Comparison of ENCODE assay signal across 24 cellular contexts in the genomic region with DNA sequence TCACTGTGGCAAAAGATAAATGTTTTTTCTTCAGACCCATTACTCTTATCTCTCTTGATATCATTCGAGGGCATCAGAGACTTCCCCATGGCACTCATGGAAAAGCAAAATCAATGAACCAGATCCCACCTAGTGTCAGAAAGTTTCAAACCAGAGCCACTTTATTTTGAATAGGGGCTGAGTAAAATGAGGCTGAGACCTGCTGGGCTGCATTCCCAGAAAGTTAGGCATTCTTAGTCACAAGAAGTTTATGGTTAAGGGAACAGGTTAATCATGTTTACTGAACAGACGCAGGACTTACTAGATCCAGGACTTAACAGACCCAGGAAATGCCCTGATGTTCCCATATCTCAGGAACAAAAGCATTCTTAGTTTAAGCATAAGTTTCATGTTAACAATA.
A peak's percentile ranks its signal among the peaks of the same experiment; 100 is the strongest.
DNase-seq lines count a peak whose midpoint lies in the region; ATAC-seq and TF ChIP-seq lines count a peak whose summit lies in the region.
"Had no signal": no experiment of that assay in that cellular context is flagged by ENCODE, and none has a peak within 500 bp of the region (broad histone marks: within the 10 kb centered on the region; RNA-seq: fewer than 3 reads in every experiment).

No MANE protein-coding gene starts in this region.

- peaks cover 5% of the 10 kb centered on the region for H3K9me3 Mint-ChIP-seq in progenitor cell of endocrine pancreas (ENCODE audit: low read depth)
- H3K9me3 Mint-ChIP-seq: activated naive CD8-positive, alpha-beta T cell treated with anti-CD3 and anti-CD28 coated beads, Interleukin-2, amount 10 ng/mL, durations not matched to agents 7 days and 5 days had no signal

- no peaks in the 10 kb centered on the region for H3K27me3 Mint-ChIP-seq in progenitor cell of endocrine pancreas
- H3K27me3 Mint-ChIP-seq: activated naive CD8-positive, alpha-beta T cell treated with anti-CD3 and anti-CD28 coated beads, Interleukin-2, amount 10 ng/mL, durations not matched to agents 7 days and 5 days had no signal

- no peak overlapping the region for H3K4me3 Mint-ChIP-seq in progenitor cell of endocrine pancreas (ENCODE audit: low read depth)
- H3K4me3 Mint-ChIP-seq: activated naive CD8-positive, alpha-beta T cell treated with anti-CD3 and anti-CD28 coated beads, Interleukin-2, amount 10 ng/mL, durations not matched to agents 7 days and 5 days; activated T-helper 1 cell treated with anti-CD3 and anti-CD28 coated beads, Interleukin-12 subunit alpha, Interleukin-12 subunit beta, Interleukin-2, Interleukin-4 antibody, amounts not matched to agents 30 ng/mL and 10 ng/mL and 1 ng/mL, durations not matched to agents 14 hours and 24 hours and 36 hours; nephron had no signal

- DNase-seq in HS-5 (ENCODE audit: low read depth) (peak; percentile 3), amniotic epithelial cell (ENCODE audit: low read depth) (peak; percentile 15), iPS DF 19.7 (ENCODE audit: low read depth, low spot score) (peak; percentile 5), progenitor cell of endocrine pancreas (ENCODE audit: low spot score, unreplicated experiment) (no peak), GOT3 (lab: John Stamatoyannopoulos, UW) (no peak)
- DNase-seq: activated CD4-positive, alpha-beta T cell treated with anti-CD3 and anti-CD28 coated beads for 4 hours; activated naive CD8-positive, alpha-beta T cell treated with anti-CD3 and anti-CD28 coated beads, Interleukin-2, amount 10 ng/mL, durations not matched to agents 7 days and 5 days; brain microvascular endothelial cell; dermis blood vessel endothelial cell; foreskin melanocyte; H7; left cardiac atrium; midbrain; NCI-H1436 treated with DMSO at 0.1 percent for 48 hours; NCI-H524 treated with DMSO at 0.1 percent for 48 hours; psoas muscle; stimulated activated CD4-positive, alpha-beta T cell treated with anti-CD3 and anti-CD28 coated beads, Interleukin-2, amount 100 ng/mL, for 24 hours; stimulated activated naive CD4-positive, alpha-beta T cell treated with Interleukin-2 at 50 U/mL for 16 hours had no signal

- H3K27ac Mint-ChIP-seq in progenitor cell of endocrine pancreas: peak overlapping the region; percentile 25
- H3K27ac Mint-ChIP-seq: activated naive CD8-positive, alpha-beta T cell treated with anti-CD3 and anti-CD28 coated beads, Interleukin-2, amount 10 ng/mL, durations not matched to agents 7 days and 5 days; activated T-helper 1 cell treated with anti-CD3 and anti-CD28 coated beads, Interleukin-12 subunit alpha, Interleukin-12 subunit beta, Interleukin-2, Interleukin-4 antibody, amounts not matched to agents 30 ng/mL and 10 ng/mL and 1 ng/mL, durations not matched to agents 14 hours and 24 hours and 36 hours had no signal

- ATAC-seq in GM19328 (IDR thresholded peaks at IDR 0.05; ENCODE audit: unreplicated experiment) (no peak), HG03159 (IDR thresholded peaks at IDR 0.05; ENCODE audit: unreplicated experiment) (no peak), HG02588 (IDR thresholded peaks at IDR 0.05; ENCODE audit: unreplicated experiment) (no peak)
- ATAC-seq: HepG2, left cardiac atrium, psoas muscle had no signal

- peak; percentile 28 for TF ChIP-seq CTCF in progenitor cell of endocrine pancreas (IDR thresholded peaks at IDR 0.05; ENCODE audit: unreplicated experiment)

- H3K4me1 Mint-ChIP-seq in progenitor cell of endocrine pancreas (ENCODE audit: low read depth): peaks cover 4% of the 10 kb centered on the region
- H3K4me1 Mint-ChIP-seq: activated naive CD8-positive, alpha-beta T cell treated with anti-CD3 and anti-CD28 coated beads, Interleukin-2, amount 10 ng/mL, durations not matched to agents 7 days and 5 days; nephron had no signal

- H3K36me3 Mint-ChIP-seq in progenitor cell of endocrine pancreas (ENCODE audit: insufficient read depth): no peaks in the 10 kb centered on the region
- H3K36me3 Mint-ChIP-seq: activated naive CD8-positive, alpha-beta T cell treated with anti-CD3 and anti-CD28 coated beads, Interleukin-2, amount 10 ng/mL, durations not matched to agents 7 days and 5 days had no signal

Comparison
In these comparisons a context has a peak if more than half of its experiments do, and no peak if none do; other contexts are left out.
1. DNase-seq: peak in HS-5 (single experiment), amniotic epithelial cell (single experiment) and iPS DF 19.7 (single experiment); none in progenitor cell of endocrine pancreas (single experiment) and GOT3 (single experiment).